ENCODE assay signal across 12 cellular contexts in genomic region chr2:84908948-84909713, GRCh38. TPM values are rescaled to one million over a fixed set of nuclear protein-coding genes. Genes with fewer than 3 reads are reported as not detected.
DNase-seq lines count a peak whose midpoint lies in the region; ATAC-seq, FAIRE-seq and TF ChIP-seq lines count a peak whose summit lies in the region.
"Had no signal": no experiment of that assay in that cellular context is flagged by ENCODE, and none has a peak within 500 bp of the region (broad histone marks: within the 10 kb centered on the region; RNA-seq: fewer than 3 reads in every experiment).

No MANE protein-coding gene starts in this region.

- no peak overlapping the region for H2AFZ ChIP-seq in endothelial cell of umbilical vein (ENCODE audit: low read depth, low read length)

- peak overlapping the region; percentile 87 for H3K27ac Mint-ChIP-seq in activated B cell treated with CpG ODN at 0.5 μM for 24 hours
- H3K27ac Mint-ChIP-seq in stimulated activated naive B cell treated with anti-CD40 and anti-IgM and Interleukin-4, amounts not matched to agents 10 μg/mL and 1 μg/mL and 100 μg/mL, for 72 hours: peak overlapping the region; percentile 25

- intact Hi-C loops in activated B cell treated with CpG ODN at 0.5 μM for 24 hours (cut with micrococcal nuclease): loop anchor here (5.0 kb wide), 1 partner anchor 628 kb away; the partner anchor contains the start of gene MAT2A
- intact Hi-C loops in endothelial cell of umbilical vein (cut with micrococcal nuclease): loop anchor here (5.0 kb wide), 1 partner anchor 63 kb away; the partner anchor contains the start of gene KCMF1

- dilution Hi-C loops in endothelial cell of umbilical vein (cut with MboI; ENCODE audit: extremely low pct_ligation_motif_present, low sequenced_read_pairs): no loop called here

- ATAC-seq in activated B cell treated with CpG ODN at 0.5 μM for 24 hours (ENCODE audit: low read depth) (no peak), HG02610 (IDR thresholded peaks at IDR 0.05; ENCODE audit: unreplicated experiment) (no peak), GM19463 (IDR thresholded peaks at IDR 0.05; ENCODE audit: unreplicated experiment) (no peak), HG03457 (IDR thresholded peaks at IDR 0.05; ENCODE audit: unreplicated experiment) (no peak)
- ATAC-seq in stimulated activated naive B cell treated with anti-CD40 and anti-IgM and Interleukin-4, amounts not matched to agents 10 μg/mL and 1 μg/mL and 100 μg/mL, for 72 hours (replicated peaks): peak in 1 of 2 donors; percentile 12

- peaks cover 4% of the 10 kb centered on the region for H3K9me3 Mint-ChIP-seq in activated B cell treated with CpG ODN at 0.5 μM for 24 hours
- peaks cover 11% of the 10 kb centered on the region in 2 donors for H3K9me3 Mint-ChIP-seq in stimulated activated naive B cell treated with anti-CD40 and anti-IgM and Interleukin-4, amounts not matched to agents 10 μg/mL and 1 μg/mL and 100 μg/mL, for 72 hours

- peaks cover 0 to 2% of the 10 kb centered on the region in 2 experiments for H3K36me3 ChIP-seq in endothelial cell of umbilical vein (ENCODE audit: control insufficient read depth in 2 of 2, extremely low read depth in 1 of 2, insufficient read depth in 2 of 2, low read length in 2 of 2)

- peaks cover 29% of the 10 kb centered on the region for H3K36me3 Mint-ChIP-seq in activated B cell treated with CpG ODN at 0.5 μM for 24 hours (ENCODE audit: low read depth)
- H3K36me3 Mint-ChIP-seq in stimulated activated naive B cell treated with anti-CD40 and anti-IgM and Interleukin-4, amounts not matched to agents 10 μg/mL and 1 μg/mL and 100 μg/mL, for 72 hours: peaks cover 28 to 32% of the 10 kb centered on the region in 2 donors

- H3K4me3 ChIP-seq in endothelial cell of umbilical vein (replicated peaks in 1 of 3; ENCODE audit: insufficient read depth in 1 of 3, low read depth in 1 of 3, low read length in 3 of 3): no peak overlapping the region

- BruUV-seq in endothelial cell of umbilical vein (replicated peaks; lab: Mats Ljungman, UMichigan): no TSS peak

- no peaks in the 10 kb centered on the region for H3K27me3 ChIP-seq in endothelial cell of umbilical vein (ENCODE audit: control insufficient read depth in 2 of 2, insufficient read depth in 2 of 2, low read length in 2 of 2)

- no peak overlapping the region for H3K27ac ChIP-seq in endothelial cell of umbilical vein (ENCODE audit: insufficient read depth, low read depth, low read length)
- H3K27ac ChIP-seq: VCaP had no signal

- H3K4me2 ChIP-seq in endothelial cell of umbilical vein (ENCODE audit: insufficient read depth, low read length): no peak overlapping the region

- peak; percentile 34 for DNase-seq in activated gamma-delta T cell treated with Interleukin-2 at 50 U/mL for 16 hours
- DNase-seq in activated gamma-delta T cell (lab: John Stamatoyannopoulos, UW): no peak
- no peak for DNase-seq in activated B cell treated with CpG ODN at 0.5 μM for 24 hours
- no peak for DNase-seq in endothelial cell of umbilical vein (ENCODE audit: low read depth, low spot score)
- no peak for DNase-seq in stimulated activated naive B cell treated with anti-CD40 and anti-IgM and Interleukin-4, amounts not matched to agents 10 μg/mL and 1 μg/mL and 100 μg/mL, for 72 hours
- DNase-seq: aorta, kidney, NCI-H2081 had no signal

- POLR2A ChIA-PET in activated B cell treated with CpG ODN at 0.5 μM for 24 hours (lab: Charles Lee): interaction anchor here (1.0 to 5.1 kb wide), 6 partner anchors 8 to 92 kb away, joined by 4 to 326 read pairs (median 34); partner anchors contain the start of gene TRABD2A
- POLR2A ChIA-PET in endothelial cell of umbilical vein (lab: Charles Lee): no interaction called here

- H3K79me2 ChIP-seq in endothelial cell of umbilical vein (ENCODE audit: control insufficient read depth, insufficient read depth, low read length): peaks cover 13% of the 10 kb centered on the region

- no peaks in the 10 kb centered on the region for H4K20me1 ChIP-seq in endothelial cell of umbilical vein (replicated peaks; ENCODE audit: control insufficient read depth, extremely low read depth, insufficient read depth, low read length)

- peaks cover 44% of the 10 kb centered on the region for H3K4me1 Mint-ChIP-seq in activated B cell treated with CpG ODN at 0.5 μM for 24 hours
- H3K4me1 Mint-ChIP-seq in stimulated activated naive B cell treated with anti-CD40 and anti-IgM and Interleukin-4, amounts not matched to agents 10 μg/mL and 1 μg/mL and 100 μg/mL, for 72 hours: peaks cover 33 to 54% of the 10 kb centered on the region in 2 donors

- H3K27me3 Mint-ChIP-seq in activated B cell treated with CpG ODN at 0.5 μM for 24 hours: no peaks in the 10 kb centered on the region
- H3K27me3 Mint-ChIP-seq in stimulated activated naive B cell treated with anti-CD40 and anti-IgM and Interleukin-4, amounts not matched to agents 10 μg/mL and 1 μg/mL and 100 μg/mL, for 72 hours: no peaks in the 10 kb centered on the region

- H3K9me3 ChIP-seq in endothelial cell of umbilical vein (replicated peaks; ENCODE audit: control insufficient read depth, insufficient read depth, low read length): no peaks in the 10 kb centered on the region

- CTCF ChIA-PET in activated B cell treated with CpG ODN at 0.5 μM for 24 hours (lab: Charles Lee): interaction anchor here (0.6 to 6.0 kb wide), 3 partner anchors 15 to 39 kb away, joined by 3 to 67 read pairs (median 3); partner anchors contain the start of gene TRABD2A
- CTCF ChIA-PET in endothelial cell of umbilical vein (lab: Charles Lee): interaction anchor here (2.6 to 5.5 kb wide), 2 partner anchors 10 to 17 kb away, joined by 27 to 61 read pairs; no protein-coding TSS in a partner anchor

- TF ChIP-seq CTCF in activated B cell treated with CpG ODN at 0.5 μM for 24 hours (IDR thresholded peaks at IDR 0.05): no peak
- no peak for TF ChIP-seq CTCF in endothelial cell of umbilical vein (IDR thresholded peaks at IDR 0.05; ENCODE audit: extremely low read depth in 1 of 2, insufficient read depth in 1 of 2, low read depth in 1 of 2, low read length in 2 of 2)

- TF ChIP-seq POLR2A in endothelial cell of umbilical vein (IDR thresholded peaks at IDR 0.05; ENCODE audit: low read depth, low read length): peak; percentile 58

- H3K4me1 ChIP-seq in endothelial cell of umbilical vein (ENCODE audit: control insufficient read depth, extremely low read depth, insufficient read depth, low read length): peaks cover 7% of the 10 kb centered on the region

- no peak overlapping the region for H3K4me3 Mint-ChIP-seq in activated B cell treated with CpG ODN at 0.5 μM for 24 hours
- peak overlapping the region in 1 of 2 donors; percentile 21 for H3K4me3 Mint-ChIP-seq in stimulated activated naive B cell treated with anti-CD40 and anti-IgM and Interleukin-4, amounts not matched to agents 10 μg/mL and 1 μg/mL and 100 μg/mL, for 72 hours

- no peak overlapping the region for H3K9ac ChIP-seq in endothelial cell of umbilical vein (replicated peaks; ENCODE audit: extremely low read depth, insufficient read depth, low read length)

- no peaks in the 10 kb centered on the region for H3K9me1 ChIP-seq in endothelial cell of umbilical vein (replicated peaks; ENCODE audit: control insufficient read depth, extremely low read depth, insufficient read depth, low read length)

- FAIRE-seq in endothelial cell of umbilical vein (lab: Jason Lieb, UNC): no peak
- FAIRE-seq: kidney had no signal

TF ChIP-seq in endothelial cell of umbilical vein, 7 proteins besides CTCF, POLR2A, EP300 and RAD21:
- TF ChIP-seq MYC (IDR thresholded peaks at IDR 0.05; ENCODE audit: low read depth, low read length) (no peak), EZH2 (IDR thresholded peaks at IDR 0.05; ENCODE audit: borderline replicate concordance, low read depth, low read length, severe bottlenecking) (no peak), MAX (IDR thresholded peaks at IDR 0.05; ENCODE audit: insufficient read depth, insufficient read length) (no peak), JUN (IDR thresholded peaks at IDR 0.05; ENCODE audit: borderline replicate concordance, insufficient read depth, insufficient read length, low read depth) (no peak), GATA2 (IDR thresholded peaks at IDR 0.05; ENCODE audit: insufficient read depth, insufficient read length, low read depth, low read length) (no peak), POLR2AphosphoS5 (IDR thresholded peaks at IDR 0.05; ENCODE audit: insufficient read depth, low read depth, low read length) (no peak), FOS (IDR thresholded peaks at IDR 0.05; ENCODE audit: borderline replicate concordance, insufficient read depth, low read length) (no peak)

RNA-seq across cellular contexts. Expression of gene TMSB10, which starts 3.7 kb away (rescaled TPM):
- 925 and 1,069 TPM in 2 replicates for total RNA-seq in activated B cell treated with CpG ODN at 0.5 μM for 24 hours
- 4,007 and 4,015 TPM in 2 replicates for total RNA-seq in endothelial cell of umbilical vein
- 2,259 and 2,774 TPM in 2 replicates for polyA plus RNA-seq in endothelial cell of umbilical vein
- polyA plus RNA-seq in endothelial cell of umbilical vein (2011; cell fraction: cytosol; rRNA removed): 4,510 and 5,534 TPM in 2 replicates
- 1,715 and 2,260 TPM in 2 replicates for polyA plus RNA-seq in endothelial cell of umbilical vein (2011; cell fraction: nucleus; rRNA removed)
- polyA plus RNA-seq in endothelial cell of umbilical vein (2012): 7,506 and 8,473 TPM in 2 replicates
- polyA minus RNA-seq in endothelial cell of umbilical vein: 359 and 375 TPM in 2 replicates
- polyA minus RNA-seq in endothelial cell of umbilical vein (2011; cell fraction: cytosol; rRNA and poly(A)+ RNA removed): 486 TPM
- polyA minus RNA-seq in endothelial cell of umbilical vein (2011; cell fraction: nucleus; rRNA and poly(A)+ RNA removed): 61.1 and 90.1 TPM in 2 replicates

RNA-seq across cellular contexts. Expression of gene TRABD2A, which starts 28.2 kb away (rescaled TPM):
- 3.4 and 4.5 TPM in 2 replicates for total RNA-seq in activated B cell treated with CpG ODN at 0.5 μM for 24 hours
- total RNA-seq in endothelial cell of umbilical vein: 0.99 and 1.8 TPM in 2 replicates
- 0.45 and 1.0 TPM in 2 replicates for polyA plus RNA-seq in endothelial cell of umbilical vein
- polyA plus RNA-seq in endothelial cell of umbilical vein (2011; cell fraction: cytosol; rRNA removed): 1.6 and 2.5 TPM in 2 replicates
- polyA plus RNA-seq in endothelial cell of umbilical vein (2011; cell fraction: nucleus; rRNA removed): 1.1 and 1.3 TPM in 2 replicates
- 1.2 and 1.4 TPM in 2 replicates for polyA plus RNA-seq in endothelial cell of umbilical vein (2012)
- polyA minus RNA-seq in endothelial cell of umbilical vein: 3.0 TPM in 1 of 2 replicates, not detected in the other
- polyA minus RNA-seq in endothelial cell of umbilical vein (2011; cell fraction: cytosol; rRNA and poly(A)+ RNA removed): 64.7 TPM
- polyA minus RNA-seq in endothelial cell of umbilical vein (2011; cell fraction: nucleus; rRNA and poly(A)+ RNA removed): 0.34 and 6.1 TPM in 2 replicates
